Comparison of ENCODE assay signal across 2 cellular contexts in genomic region chr7:497346-497745, GRCh38.
TF ChIP-seq lines count a peak whose summit lies in the region.

No MANE protein-coding gene starts in this region.

TF ChIP-seq in GM23338, 12 proteins besides CTCF, POLR2A, EP300 and RAD21:
- no peak for TF ChIP-seq ZNF331 (CRISPR knock-in tag; IDR thresholded peaks at IDR 0.05; ENCODE audit: low read depth)
- no peak for TF ChIP-seq STAT1 (IDR thresholded peaks at IDR 0.05; ENCODE audit: unreplicated experiment)
- TF ChIP-seq POLR2AphosphoS5 (IDR thresholded peaks at IDR 0.05; ENCODE audit: low read depth) = no peak
- no peak for TF ChIP-seq CREB1 (CRISPR knock-in tag; IDR thresholded peaks at IDR 0.05; ENCODE audit: low read depth)
- no peak for TF ChIP-seq EZH2 (IDR thresholded peaks at IDR 0.05; ENCODE audit: low read depth, unreplicated experiment)
- TF ChIP-seq NANOG (IDR thresholded peaks at IDR 0.05; ENCODE audit: borderline replicate concordance) = no peak
- no peak for TF ChIP-seq REST (IDR thresholded peaks at IDR 0.05; ENCODE audit: unreplicated experiment)
- no peak for TF ChIP-seq EZH2phosphoT487 (IDR thresholded peaks at IDR 0.05; ENCODE audit: unreplicated experiment)
- TF ChIP-seq ZNF114 (CRISPR knock-in tag; IDR thresholded peaks at IDR 0.05) = no peak
- TF ChIP-seq ZNF462 (CRISPR knock-in tag; IDR thresholded peaks at IDR 0.05) = no peak
- TF ChIP-seq JUNB (IDR thresholded peaks at IDR 0.05; ENCODE audit: unreplicated experiment) = no peak
- no peak for TF ChIP-seq ETS1 (IDR thresholded peaks at IDR 0.05)

TF ChIP-seq in K562, 482 proteins besides CTCF, POLR2A, EP300 and RAD21:
- TF ChIP-seq PATZ1 (CRISPR knock-in tag; IDR thresholded peaks at IDR 0.05; ENCODE audit: borderline replicate concordance) = no peak
- 0 out of 2 replicates have a peak, but pooled peaks have one; percentile 5 for TF ChIP-seq BHLHE40 (IDR thresholded peaks at IDR 0.05; ENCODE audit: low read length)
